17 cellular contexts compared by ENCODE assay signal in the genomic region with DNA sequence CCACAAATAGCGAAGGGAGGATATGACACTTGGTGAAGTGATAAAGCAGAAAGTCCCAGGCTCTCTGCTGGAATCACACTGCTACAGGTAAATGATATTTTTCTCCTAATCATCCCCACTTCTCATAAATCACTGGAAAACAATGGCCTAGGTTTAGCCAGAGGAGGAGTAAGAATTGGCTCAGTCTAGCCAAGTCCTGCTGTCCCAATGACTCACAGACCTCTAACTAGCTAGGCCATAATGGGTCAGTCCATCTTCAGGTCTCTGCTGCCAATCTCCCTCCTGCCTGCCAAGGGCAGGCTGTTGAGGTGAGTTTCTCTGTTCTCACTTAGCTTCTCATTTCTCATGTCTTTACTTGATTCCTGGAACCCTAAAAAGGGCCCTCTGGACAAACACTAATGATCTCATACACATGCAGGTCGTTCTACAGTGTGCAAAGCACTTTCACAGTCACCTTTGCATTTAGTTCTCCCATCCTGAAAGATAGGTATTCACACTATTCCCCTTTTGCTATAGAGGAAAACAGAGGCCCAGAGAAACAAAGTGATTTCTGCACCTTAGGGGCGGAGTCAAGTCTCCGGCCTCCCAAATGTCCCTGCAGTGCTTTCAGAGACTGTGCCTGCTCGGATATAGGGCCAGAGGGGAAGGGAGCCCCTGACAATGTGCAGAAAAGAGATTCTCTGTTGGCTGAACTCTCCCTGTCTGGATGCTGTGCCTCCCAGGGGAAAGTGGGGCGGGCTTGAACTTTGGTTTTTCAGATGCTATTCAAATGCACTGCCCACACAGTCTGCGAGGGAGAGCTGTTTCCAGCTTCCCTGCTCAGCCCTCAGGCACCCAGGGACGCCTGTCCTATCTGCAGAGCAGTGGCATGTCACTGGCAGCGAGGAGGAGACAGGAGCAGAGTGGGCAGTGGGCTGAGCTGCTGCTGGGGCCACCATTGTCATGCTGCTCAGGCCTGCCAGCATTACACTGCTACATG. TPM values are rescaled to one million over a fixed set of nuclear protein-coding genes. Genes with fewer than 3 reads are reported as not detected.
DNase-seq lines count a peak whose midpoint lies in the region; ATAC-seq and TF ChIP-seq lines count a peak whose summit lies in the region.
"Had no signal": no experiment of that assay in that cellular context is flagged by ENCODE, and none has a peak within 500 bp of the region (broad histone marks: within the 10 kb centered on the region; RNA-seq: fewer than 3 reads in every experiment).

No MANE protein-coding gene starts in this region.

- no peaks in the 10 kb centered on the region for H3K36me3 ChIP-seq in BE2C
- H3K36me3 ChIP-seq in MG63 = no peaks in the 10 kb centered on the region
- H3K36me3 ChIP-seq in mesendoderm (ENCODE audit: control insufficient read depth, insufficient read depth, low read length) = no peaks in the 10 kb centered on the region

- H3K9me3 ChIP-seq in BE2C (no peaks in the 10 kb centered on the region), MG63 (no peaks in the 10 kb centered on the region)

- no peak overlapping the region for H2BK15ac ChIP-seq in mesendoderm (replicated peaks; ENCODE audit: low read depth)

- peaks cover under 1% of the 10 kb centered on the region for H3K79me2 ChIP-seq in mesendoderm (ENCODE audit: control insufficient read depth, insufficient read depth, low read length)

- no peak overlapping the region for H3K9ac ChIP-seq in mesendoderm (ENCODE audit: low read length)

- ATAC-seq in GM18519 (IDR thresholded peaks at IDR 0.05; ENCODE audit: low FRiP score, unreplicated experiment) = no peak
- no peak for ATAC-seq in GM19395 (IDR thresholded peaks at IDR 0.05; ENCODE audit: unreplicated experiment)
- ATAC-seq: stimulated activated naive CD8-positive, alpha-beta T cell treated with anti-CD3 and anti-CD28 coated beads, Interleukin-15, Interleukin-2, amounts not matched to agents 100 U/mL and 50 U/mL, for 24 hours had no signal

- no peak overlapping the region for H4K5ac ChIP-seq in mesendoderm (ENCODE audit: low read length)

- H3K4me3 ChIP-seq in BE2C (ENCODE audit: low read depth, low read length) = no peak overlapping the region
- H3K4me3 ChIP-seq in MG63 = no peak overlapping the region
- H3K4me3 ChIP-seq in mesendoderm (ENCODE audit: low read length) = no peak overlapping the region

- H3K79me1 ChIP-seq in mesendoderm (ENCODE audit: low read length) = no peaks in the 10 kb centered on the region

- no peaks in the 10 kb centered on the region for H3K27me3 ChIP-seq in BE2C
- no peaks in the 10 kb centered on the region for H3K27me3 ChIP-seq in MG63
- no peaks in the 10 kb centered on the region for H3K27me3 ChIP-seq in mesendoderm (ENCODE audit: insufficient read depth, low read length, poor library complexity)

- no peak overlapping the region for H3K18ac ChIP-seq in mesendoderm (ENCODE audit: low read length)

- no peak overlapping the region for H3K23ac ChIP-seq in mesendoderm (ENCODE audit: low read length)

- H4K8ac ChIP-seq in mesendoderm (ENCODE audit: low read depth, low read length) = no peak overlapping the region

- H2BK5ac ChIP-seq in mesendoderm (ENCODE audit: low read length) = no peak overlapping the region

- DNase-seq in BE2C (peak; percentile 43), MG63 (peak; percentile 87), caudate nucleus (lab: John Stamatoyannopoulos, UW) (no peak), mesendoderm (no peak), OCI-M1 (lab: John Stamatoyannopoulos, UW) (no peak)
- no peak for DNase-seq in effector CD4-positive, alpha-beta T cell
- DNase-seq: activated CD4-positive, CD25-positive, alpha-beta regulatory T cell; HCEC 1CT; NCI-H146; nephron progenitor cell; SHP77 treated with DMSO at 0.1 percent for 48 hours; stimulated activated naive CD8-positive, alpha-beta T cell treated with anti-CD3 and anti-CD28 coated beads, Interleukin-15, Interleukin-2, amounts not matched to agents 100 U/mL and 50 U/mL, for 24 hours had no signal

- no peak for TF ChIP-seq CTCF in BE2C (IDR thresholded peaks at IDR 0.05; ENCODE audit: low read depth, low read length)

- H2BK120ac ChIP-seq in mesendoderm (ENCODE audit: low read depth, low read length) = no peak overlapping the region

- H3K27ac ChIP-seq in caudate nucleus (ENCODE audit: low read depth, low read length) = peak overlapping the region; percentile 24
- no peak overlapping the region for H3K27ac ChIP-seq in mesendoderm (ENCODE audit: low read depth, low read length)

- no CpG with 5 or more reads among the region's 9 CpGs for WGBS in mesendoderm (ENCODE audit: extremely low coverage, insufficient coverage, low lambda C conversion rate)

- no peak overlapping the region for H2AK5ac ChIP-seq in mesendoderm (ENCODE audit: low read length)

- H3K4me1 ChIP-seq in BE2C = peaks cover 4% of the 10 kb centered on the region; the same call in 1 of the 2 replicates
- peaks cover 11% of the 10 kb centered on the region for H3K4me1 ChIP-seq in mesendoderm (ENCODE audit: control insufficient read depth, low read depth, low read length)

- H3K4ac ChIP-seq in mesendoderm (ENCODE audit: low read depth, low read length) = no peak overlapping the region

- peak overlapping the region; percentile 58 for H3K56ac ChIP-seq in mesendoderm (ENCODE audit: low read length)

- no peak overlapping the region for H3K4me2 ChIP-seq in mesendoderm (ENCODE audit: low read length)

RNA-seq across cellular contexts. Expression of a gene that starts 3.9 kb away (rescaled TPM):
- 3.4 TPM for polyA plus RNA-seq in BE2C (2012; ENCODE audit: insufficient read depth, insufficient read length, low read depth)
- 0.89 and 3.0 TPM in 2 replicates for total RNA-seq in MG63 (2014; rRNA removed; shearing (Covaris generic); ENCODE audit: low replicate concordance)
- 9.1 TPM for polyA plus RNA-seq in mesendoderm (2013, experiment 1 of 2)
- polyA plus RNA-seq in mesendoderm (2013, experiment 2 of 2) = 8.9 TPM

RNA-seq across cellular contexts. Expression of a gene that starts 44.7 kb away (rescaled TPM):
- polyA plus RNA-seq in BE2C (2012; ENCODE audit: insufficient read depth, insufficient read length, low read depth) = not detected
- total RNA-seq in MG63 (2014; rRNA removed; shearing (Covaris generic); ENCODE audit: low replicate concordance) = not detected in 2 replicates
- polyA plus RNA-seq in mesendoderm (2013, experiment 1 of 2) = 2.8 TPM
- polyA plus RNA-seq in mesendoderm (2013, experiment 2 of 2) = 2.7 TPM
- total RNA-seq: activated T-helper 2 cell treated with anti-CD3 and anti-CD28 coated beads, Interferon-gamma antibody, Interleukin-2, Interleukin-4, amounts not matched to agents 10 μg/mL and 5 μg/mL and 100 μg/mL, durations not matched to agents 14 hours and 24 hours and 36 hours; endothelial cell of umbilical vein; urinary bladder had no signal
- polyA plus RNA-seq: endothelial cell of umbilical vein had no signal

Comparison
In these comparisons a context has a peak if more than half of its experiments do, and no peak if none do; other contexts are left out.
1. DNase-seq: peak in BE2C (single experiment) and MG63 (single experiment); none in caudate nucleus (0 of 61), mesendoderm (single experiment), effector CD4-positive, alpha-beta T cell (single experiment) and OCI-M1 (single experiment).